14 cellular contexts compared by ENCODE assay signal in the genomic region with DNA sequence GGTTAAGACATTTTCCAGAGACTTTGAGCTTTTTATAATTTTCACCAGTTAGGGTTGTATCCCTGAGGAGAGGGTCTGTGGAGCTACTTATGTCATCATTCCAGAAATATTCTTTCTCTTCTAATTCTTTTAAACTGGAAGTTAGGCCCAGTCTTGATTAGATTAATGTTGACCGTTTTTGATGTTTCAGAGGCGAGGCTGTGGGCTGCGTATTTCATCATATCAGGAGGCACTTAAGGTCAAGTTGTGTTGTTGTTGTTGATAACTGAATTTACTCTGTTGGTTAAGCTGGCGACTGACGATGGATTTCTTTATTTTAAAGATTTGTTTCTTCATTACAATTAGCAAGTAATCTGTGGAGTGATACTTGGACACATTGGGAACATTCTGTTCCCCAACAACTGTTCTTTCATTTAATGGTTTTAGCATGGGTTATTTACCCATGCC. TPM values are rescaled to one million over a fixed set of nuclear protein-coding genes. Genes with fewer than 3 reads are reported as not detected.
A peak's percentile ranks its signal among the peaks of the same experiment; 100 is the strongest.
DNase-seq lines count a peak whose midpoint lies in the region; ATAC-seq and TF ChIP-seq lines count a peak whose summit lies in the region.
"Had no signal": no experiment of that assay in that cellular context is flagged by ENCODE, and none has a peak within 500 bp of the region (broad histone marks: within the 10 kb centered on the region; RNA-seq: fewer than 3 reads in every experiment).

No MANE protein-coding gene starts in this region.

- H2AFZ ChIP-seq in osteoblast (ENCODE audit: low read length) = peak overlapping the region; percentile 37

- DNase-seq in CD14-positive monocyte (ENCODE audit: low spot score) (no peak), OCI-M1 (lab: John Stamatoyannopoulos, UW) (peak; percentile 94), fibroblast of gingiva (ENCODE audit: low read depth) (peak; percentile 52), osteoblast (ENCODE audit: insufficient read length, low spot score, missing footprints) (no peak), osteocyte (ENCODE audit: extremely low spot score, unreplicated experiment) (no peak), NCI-H526 treated with DMSO at 0.1 percent for 48 hours (lab: John Stamatoyannopoulos, UW) (no peak)
- DNase-seq: DMS53; effector CD8-positive, alpha-beta T cell; HCEC 1CT; NCI-H1436 treated with DMSO at 0.1 percent for 48 hours; NCI-H510A treated with DMSO at 0.1 percent for 48 hours; T-helper 9 cell had no signal

- H3K27ac Mint-ChIP-seq in CD14-positive monocyte = peak overlapping the region; percentile 11 to 87 (median 75)
- H3K27ac Mint-ChIP-seq in osteocyte (ENCODE audit: unreplicated experiment) = no peak overlapping the region

- peaks cover 33% of the 10 kb centered on the region for H3K4me1 Mint-ChIP-seq in CD14-positive monocyte
- no peaks in the 10 kb centered on the region for H3K4me1 Mint-ChIP-seq in osteocyte (ENCODE audit: unreplicated experiment)

- H3K36me3 ChIP-seq in osteoblast (ENCODE audit: insufficient read depth, low read length) = no peaks in the 10 kb centered on the region

- H3K27me3 ChIP-seq in osteoblast (ENCODE audit: insufficient read depth, low read length) = no peaks in the 10 kb centered on the region

- H3K4me3 Mint-ChIP-seq in CD14-positive monocyte (peak overlapping the region in 1 of 2 donors; percentile 78), osteocyte (ENCODE audit: unreplicated experiment) (no peak overlapping the region)

- H3K36me3 Mint-ChIP-seq in CD14-positive monocyte (peaks cover 2 to 8% of the 10 kb centered on the region in 2 donors), osteocyte (ENCODE audit: unreplicated experiment) (no peaks in the 10 kb centered on the region)

- intact Hi-C loops in CD14-positive monocyte (cut with micrococcal nuclease) = no loop called here

- H3K27ac ChIP-seq in osteoblast (ENCODE audit: low read depth, low read length) = no peak overlapping the region

- no peaks in the 10 kb centered on the region for H3K9me3 Mint-ChIP-seq in CD14-positive monocyte
- no peaks in the 10 kb centered on the region for H3K9me3 Mint-ChIP-seq in osteocyte (ENCODE audit: unreplicated experiment)

- no peak for ATAC-seq in HG02623 (IDR thresholded peaks at IDR 0.05; ENCODE audit: unreplicated experiment)
- no peak for ATAC-seq in GM21619 (IDR thresholded peaks at IDR 0.05; ENCODE audit: unreplicated experiment)

- no peaks in the 10 kb centered on the region for H3K9me3 ChIP-seq in osteoblast (ENCODE audit: low read depth, low read length)

- TF ChIP-seq CTCF in CD14-positive monocyte (IDR thresholded peaks at IDR 0.05) = no peak
- no peak for TF ChIP-seq CTCF in osteoblast (IDR thresholded peaks at IDR 0.05; ENCODE audit: extremely low read depth, low read depth, low read length)
- TF ChIP-seq CTCF in osteocyte (IDR thresholded peaks at IDR 0.05) = no peak

- H3K4me2 ChIP-seq in osteoblast (ENCODE audit: insufficient read depth, low read length) = peak overlapping the region; percentile 76

- H3K79me2 ChIP-seq in osteoblast (ENCODE audit: insufficient read depth, low read length) = peaks cover 68% of the 10 kb centered on the region

- H3K4me3 ChIP-seq in osteoblast (ENCODE audit: insufficient read depth, low read length) = no peak overlapping the region

- H3K27me3 Mint-ChIP-seq in CD14-positive monocyte (ENCODE audit: low read depth in 3 of 3) = no peaks in the 10 kb centered on the region
- H3K27me3 Mint-ChIP-seq in osteocyte (ENCODE audit: unreplicated experiment) = no peaks in the 10 kb centered on the region

- H3K4me1 ChIP-seq in osteoblast (ENCODE audit: insufficient read depth, low read length) = peaks cover 5% of the 10 kb centered on the region

- H4K20me1 ChIP-seq in osteoblast (ENCODE audit: insufficient read depth, low read length) = peaks cover 3% of the 10 kb centered on the region

RNA-seq across cellular contexts. Expression of gene IPO11, which starts 20.1 kb away (rescaled TPM):
- 1 to 10 TPM; 5.3 to 5.5 TPM for polyA plus RNA-seq in CD14-positive monocyte
- 24.2 and 24.5 TPM in 2 replicates for total RNA-seq in osteoblast
- total RNA-seq in osteocyte = 29.9 and 30.6 TPM in 2 replicates

RNA-seq across cellular contexts. Expression of gene DIMT1, which starts 28.9 kb away (rescaled TPM):
- 10 to 100 TPM; 25.1 to 27.6 TPM for polyA plus RNA-seq in CD14-positive monocyte
- total RNA-seq in osteoblast = 34.7 and 34.8 TPM in 2 replicates
- total RNA-seq in osteocyte = 19.5 and 20.3 TPM in 2 replicates

Comparison
In these comparisons a context has a peak if more than half of its experiments do, and no peak if none do; other contexts are left out.
1. DNase-seq: peak in OCI-M1 (single experiment) and fibroblast of gingiva (single experiment); none in CD14-positive monocyte (single experiment), osteoblast (single experiment), osteocyte (single experiment) and NCI-H526 treated with DMSO at 0.1 percent for 48 hours (single experiment).